ENCODE assay signal across 5 cellular contexts in genomic region chr3:55716044-55716443, GRCh38.
"Had no signal": no experiment of that assay in that cellular context is flagged by ENCODE, and none has a peak within 500 bp of the region (broad histone marks: within the 10 kb centered on the region; RNA-seq: fewer than 3 reads in every experiment).

No MANE protein-coding gene starts in this region.

- H3K4me3 ChIP-seq: GM23338, K562 had no signal

- ATAC-seq: GM23338, HCT116, K562 had no signal

- DNase-seq: H9, IMR-90 had no signal
